13 cellular contexts compared by ENCODE assay signal in the genomic region with DNA sequence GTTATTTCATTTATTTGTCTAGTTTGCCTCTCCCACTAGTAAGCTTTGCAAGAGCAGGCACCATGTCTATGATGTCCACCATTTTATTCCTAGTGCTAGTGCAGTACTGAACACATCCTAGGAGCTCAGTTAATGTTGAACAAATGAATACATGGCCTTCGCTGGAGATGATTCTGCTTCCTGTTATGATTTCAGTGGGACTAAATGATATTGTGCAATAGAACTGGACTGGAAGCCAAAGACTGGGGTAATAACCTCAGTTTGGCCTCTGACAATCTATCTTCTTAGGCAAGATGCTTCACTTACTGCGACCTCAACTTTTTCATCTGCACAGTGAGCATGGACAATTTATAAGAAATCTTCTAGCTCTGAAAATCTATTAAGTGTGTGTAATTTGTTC.
A peak's percentile ranks its signal among the peaks of the same experiment; 100 is the strongest.
DNase-seq lines count a peak whose midpoint lies in the region; ATAC-seq lines count a peak whose summit lies in the region.
"Had no signal": no experiment of that assay in that cellular context is flagged by ENCODE, and none has a peak within 500 bp of the region (broad histone marks: within the 10 kb centered on the region; RNA-seq: fewer than 3 reads in every experiment).

No MANE protein-coding gene starts in this region.

- DNase-seq in MV-4-11 (lab: John Stamatoyannopoulos, UW) (peak; percentile 92), dermis microvascular lymphatic vessel endothelial cell (ENCODE audit: low read depth in 2 of 2) (peak; percentile 25 to 36), kidney tubule cell (ENCODE audit: low spot score) (peak; percentile 54), stromal cell of bone marrow (ENCODE audit: low read depth) (peak; percentile 90), dermis blood vessel endothelial cell (no peak)
- DNase-seq: activated CD8-positive, alpha-beta memory T cell treated with anti-CD3 and anti-CD28 coated beads, Interleukin-2, amount 50 U/mL, for 48 hours; activated naive CD8-positive, alpha-beta T cell treated with anti-CD3 and anti-CD28 coated beads, Interleukin-2, amount 10 ng/mL, durations not matched to agents 7 days and 5 days; NCI-H1105 treated with DMSO at 0.1 percent for 48 hours; NCI-H526; SHP77; thyroid gland had no signal

- ATAC-seq in GM21515 (IDR thresholded peaks at IDR 0.05; ENCODE audit: unreplicated experiment), result no peak
- no peak for ATAC-seq in GM21576 (IDR thresholded peaks at IDR 0.05; ENCODE audit: unreplicated experiment)
